8 cellular contexts compared by ENCODE assay signal in the genomic region with DNA sequence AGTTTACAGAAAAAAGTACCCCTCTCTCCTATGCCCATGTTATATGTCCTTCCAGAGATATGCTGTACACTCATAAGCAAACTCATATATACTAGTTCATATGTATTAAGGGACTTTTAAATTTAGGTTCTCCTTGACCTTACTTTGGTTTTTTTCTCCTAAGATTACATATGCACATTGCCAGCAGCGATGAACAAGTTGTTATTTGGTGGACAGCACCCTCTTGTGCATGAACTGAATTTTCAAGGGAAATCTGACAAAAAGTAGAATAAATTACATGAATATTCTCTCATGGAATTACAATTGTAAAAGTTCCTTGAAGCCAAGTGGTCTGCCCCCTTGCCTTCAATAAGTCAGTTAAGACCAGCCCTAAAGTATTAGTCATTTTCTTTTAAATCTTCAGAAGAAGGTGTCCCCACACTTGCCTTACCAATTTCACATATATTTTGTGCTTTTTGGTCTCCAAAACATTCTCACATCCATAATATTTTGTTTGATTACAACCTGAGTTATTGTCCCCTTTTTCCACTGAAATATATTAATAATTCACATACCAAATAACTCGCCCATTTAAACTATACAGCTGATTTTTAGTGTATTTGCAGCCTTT. TPM values are rescaled to one million over a fixed set of nuclear protein-coding genes. Genes with fewer than 3 reads are reported as not detected.
DNase-seq lines count a peak whose midpoint lies in the region; ATAC-seq and TF ChIP-seq lines count a peak whose summit lies in the region.

No MANE protein-coding gene starts in this region.

- H3K27me3 Mint-ChIP-seq in neural progenitor cell (ENCODE audit: insufficient read depth, low read depth): no peaks in the 10 kb centered on the region

- no peak overlapping the region for H3K4me2 ChIP-seq in neural progenitor cell

- H3K27ac ChIP-seq in neural progenitor cell: no peak overlapping the region

- no peak overlapping the region for H3K4me3 Mint-ChIP-seq in neural progenitor cell

- no peaks in the 10 kb centered on the region for H3K27me3 ChIP-seq in neural progenitor cell

- DNase-seq in A172 (ENCODE audit: low spot score) (peak; percentile 35), GM12864 (ENCODE audit: low read depth) (no peak), RPMI7951 (ENCODE audit: low read depth) (peak; percentile 40), fibroblast of mammary gland (ENCODE audit: low read depth) (peak; percentile 69), neural progenitor cell (ENCODE audit: low spot score) (peak; percentile 20)
- no peak for DNase-seq in activated naive CD4-positive, alpha-beta T cell (lab: John Stamatoyannopoulos, UW)
- no peak for DNase-seq in activated CD4-positive, alpha-beta T cell treated with anti-CD3 and anti-CD28 coated beads for 1 hour

- TF ChIP-seq CTCF in GM12864 (IDR thresholded peaks at IDR 0.05; ENCODE audit: low read depth, low read length, missing control alignments): peak; percentile 34
- TF ChIP-seq CTCF in fibroblast of mammary gland (conservative IDR thresholded peaks at IDR 0.05; ENCODE audit: control insufficient read depth, insufficient read depth, low read depth, low read length): peak; percentile 61
- peak; percentile 58 for TF ChIP-seq CTCF in neural progenitor cell (IDR thresholded peaks at IDR 0.05)

- no peaks in the 10 kb centered on the region for H3K36me3 Mint-ChIP-seq in neural progenitor cell

- H3K79me2 ChIP-seq in neural progenitor cell (ENCODE audit: low read depth): no peaks in the 10 kb centered on the region

- no peak overlapping the region for H3K27ac Mint-ChIP-seq in neural progenitor cell

- H4K20me1 ChIP-seq in neural progenitor cell (ENCODE audit: low read depth): no peaks in the 10 kb centered on the region

- H3F3A ChIP-seq in neural progenitor cell (ENCODE audit: low read depth): no peaks in the 10 kb centered on the region

- no peaks in the 10 kb centered on the region for H3K9me3 Mint-ChIP-seq in neural progenitor cell

- no peak overlapping the region for H3K9ac ChIP-seq in neural progenitor cell

- H3K9me3 ChIP-seq in neural progenitor cell (ENCODE audit: low read depth): no peaks in the 10 kb centered on the region

- no peaks in the 10 kb centered on the region for H3K36me3 ChIP-seq in neural progenitor cell

- H3K4me3 ChIP-seq in GM12864 (ENCODE audit: low read depth, low read length) (no peak overlapping the region), fibroblast of mammary gland (ENCODE audit: control insufficient read depth, low read depth, low read length) (no peak overlapping the region), neural progenitor cell (no peak overlapping the region)

- ATAC-seq in HG03159 (IDR thresholded peaks at IDR 0.05; ENCODE audit: unreplicated experiment): peak; percentile 67

- no peaks in the 10 kb centered on the region for H3K4me1 ChIP-seq in neural progenitor cell

- H3K4me1 Mint-ChIP-seq in neural progenitor cell: no peaks in the 10 kb centered on the region

- no peak overlapping the region for H2AFZ ChIP-seq in neural progenitor cell (replicated peaks)

RNA-seq across cellular contexts. Expression of a gene that starts 30.6 kb away (rescaled TPM):
- total RNA-seq in A172 (2014; rRNA removed; shearing (Covaris generic)): 39.6 and 47.7 TPM in 2 replicates
- total RNA-seq in RPMI7951 (2014; rRNA removed; shearing (Covaris generic)): 28.4 and 34.1 TPM in 2 replicates
- total RNA-seq in neural progenitor cell (ENCODE audit: low replicate concordance): 114 and 176 TPM in 2 replicates

Comparison
In these comparisons a context has a peak if more than half of its experiments do, and no peak if none do; other contexts are left out.
1. DNase-seq: peak in A172 (single experiment), RPMI7951 (single experiment), fibroblast of mammary gland (single experiment) and neural progenitor cell (single experiment); none in GM12864 (single experiment), activated naive CD4-positive, alpha-beta T cell (0 of 4) and activated CD4-positive, alpha-beta T cell treated with anti-CD3 and anti-CD28 coated beads for 1 hour (single experiment).
2. Peak in every context shown above with its lines, with median percentiles within 50 percentile points of each other: CTCF ChIP-seq.